10 cellular contexts compared by ENCODE assay signal in the genomic region with DNA sequence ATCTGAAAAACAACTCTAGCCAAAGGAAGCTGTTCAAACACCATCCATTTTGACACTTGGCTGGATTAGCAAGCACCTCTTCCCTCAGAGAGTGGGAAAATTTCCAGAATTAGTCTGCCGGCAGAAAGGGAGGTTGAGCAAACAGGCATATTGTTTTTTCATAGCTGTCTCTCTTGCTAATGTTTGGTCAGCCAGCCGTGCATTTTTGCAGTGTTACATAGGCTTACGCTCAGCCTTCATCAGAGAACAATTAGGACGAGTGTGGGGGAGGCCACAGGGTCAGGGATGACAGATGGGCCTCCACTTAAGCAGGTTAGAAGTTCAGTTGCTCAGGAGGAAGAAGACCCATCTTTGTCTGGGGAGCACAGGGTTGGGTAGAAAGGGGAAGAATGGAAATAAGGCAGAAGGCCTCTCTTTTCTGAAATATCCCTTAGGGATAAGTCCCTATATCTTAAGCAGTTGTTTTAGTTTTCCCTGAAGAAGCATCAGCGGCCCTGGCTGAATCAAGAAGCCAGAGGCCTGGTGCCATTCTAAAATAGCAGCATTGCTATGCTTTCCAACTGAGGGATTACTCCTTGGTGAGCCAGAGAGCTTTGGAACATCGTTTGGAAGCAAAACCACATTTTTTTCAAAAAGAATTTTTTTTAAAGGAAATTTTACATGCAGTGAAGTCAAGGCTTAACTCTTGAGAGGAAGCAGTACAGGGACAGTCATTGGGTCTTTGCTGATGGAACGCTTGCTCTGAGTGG.
DNase-seq lines count a peak whose midpoint lies in the region; ATAC-seq and TF ChIP-seq lines count a peak whose summit lies in the region.
"Had no signal": no experiment of that assay in that cellular context is flagged by ENCODE, and none has a peak within 500 bp of the region (broad histone marks: within the 10 kb centered on the region; RNA-seq: fewer than 3 reads in every experiment).

No MANE protein-coding gene starts in this region.

- H3K9me3 Mint-ChIP-seq in WTC11 = peaks cover 15% of the 10 kb centered on the region

- CTCF ChIA-PET in WTC11 (lab: Charles Lee) = no interaction called here

- H3K36me3 Mint-ChIP-seq in WTC11 = peaks cover 12% of the 10 kb centered on the region

- POLR2A ChIA-PET in WTC11 (lab: Charles Lee) = no interaction called here

- no peaks in the 10 kb centered on the region; the same call in 1 of the 2 replicates for H3K27me3 Mint-ChIP-seq in WTC11 (ENCODE audit: low read depth)

- no peak for ATAC-seq in WTC11
- peak; percentile 14 for ATAC-seq in left ventricle myocardium superior
- no peak for ATAC-seq in GM19324 (IDR thresholded peaks at IDR 0.05; ENCODE audit: low FRiP score, unreplicated experiment)
- ATAC-seq in HG03135 (IDR thresholded peaks at IDR 0.05; ENCODE audit: unreplicated experiment) = no peak

- peak; percentile 20 for DNase-seq in NCI-H146 (lab: John Stamatoyannopoulos, UW)
- DNase-seq in NCI-H146 treated with DMSO at 0.1 percent for 48 hours (lab: John Stamatoyannopoulos, UW; ENCODE audit: unreplicated experiment) = no peak
- DNase-seq in WTC11 (ENCODE audit: low spot score) = no peak
- DNase-seq in left ventricle myocardium superior = no peak
- DNase-seq in stromal cell of bone marrow (ENCODE audit: low read depth) = peak; percentile 91
- no peak for DNase-seq in activated naive CD4-positive, alpha-beta T cell treated with Interleukin-2 at 50 U/mL for 16 hours
- DNase-seq: 8988T, Karpas-422 had no signal

- peaks cover 38% of the 10 kb centered on the region for H3K4me1 Mint-ChIP-seq in WTC11

- intact Hi-C loops in left ventricle myocardium superior (cut with micrococcal nuclease) = no loop called here

- TF ChIP-seq CTCF in WTC11 (IDR thresholded peaks at IDR 0.05) = no peak

- 0 out of 2 replicates have a peak overlapping the region, but pooled peaks have one; percentile 98 for H3K27ac Mint-ChIP-seq in WTC11

- H3K4me3 Mint-ChIP-seq in WTC11 = no peak overlapping the region

TF ChIP-seq in WTC11, 78 proteins besides CTCF, POLR2A, EP300 and RAD21:
- TF ChIP-seq, protein P1, sequence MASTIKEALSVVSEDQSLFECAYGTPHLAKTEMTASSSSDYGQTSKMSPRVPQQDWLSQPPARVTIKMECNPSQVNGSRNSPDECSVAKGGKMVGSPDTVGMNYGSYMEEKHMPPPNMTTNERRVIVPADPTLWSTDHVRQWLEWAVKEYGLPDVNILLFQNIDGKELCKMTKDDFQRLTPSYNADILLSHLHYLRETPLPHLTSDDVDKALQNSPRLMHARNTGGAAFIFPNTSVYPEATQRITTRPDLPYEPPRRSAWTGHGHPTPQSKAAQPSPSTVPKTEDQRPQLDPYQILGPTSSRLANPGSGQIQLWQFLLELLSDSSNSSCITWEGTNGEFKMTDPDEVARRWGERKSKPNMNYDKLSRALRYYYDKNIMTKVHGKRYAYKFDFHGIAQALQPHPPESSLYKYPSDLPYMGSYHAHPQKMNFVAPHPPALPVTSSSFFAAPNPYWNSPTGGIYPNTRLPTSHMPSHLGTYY (CRISPR knock-in tag; IDR thresholded peaks at IDR 0.05) = no peak
- TF ChIP-seq ZNF532 (CRISPR knock-in tag; IDR thresholded peaks at IDR 0.05; ENCODE audit: borderline replicate concordance) = no peak
- no peak for TF ChIP-seq E2F1 (CRISPR knock-in tag; IDR thresholded peaks at IDR 0.05)
- no peak for TF ChIP-seq TEAD1 (CRISPR knock-in tag; IDR thresholded peaks at IDR 0.05)
- TF ChIP-seq RORB (CRISPR knock-in tag; IDR thresholded peaks at IDR 0.05) = no peak

Comparison
In these comparisons a context has a peak if more than half of its experiments do, and no peak if none do; other contexts are left out.
1. DNase-seq: peak in NCI-H146 (single experiment) and stromal cell of bone marrow (single experiment); none in NCI-H146 treated with DMSO at 0.1 percent for 48 hours (single experiment), WTC11 (single experiment), left ventricle myocardium superior (single experiment) and activated naive CD4-positive, alpha-beta T cell treated with Interleukin-2 at 50 U/mL for 16 hours (single experiment).